ENCODE assay signal across 8 cellular contexts in the genomic region with DNA sequence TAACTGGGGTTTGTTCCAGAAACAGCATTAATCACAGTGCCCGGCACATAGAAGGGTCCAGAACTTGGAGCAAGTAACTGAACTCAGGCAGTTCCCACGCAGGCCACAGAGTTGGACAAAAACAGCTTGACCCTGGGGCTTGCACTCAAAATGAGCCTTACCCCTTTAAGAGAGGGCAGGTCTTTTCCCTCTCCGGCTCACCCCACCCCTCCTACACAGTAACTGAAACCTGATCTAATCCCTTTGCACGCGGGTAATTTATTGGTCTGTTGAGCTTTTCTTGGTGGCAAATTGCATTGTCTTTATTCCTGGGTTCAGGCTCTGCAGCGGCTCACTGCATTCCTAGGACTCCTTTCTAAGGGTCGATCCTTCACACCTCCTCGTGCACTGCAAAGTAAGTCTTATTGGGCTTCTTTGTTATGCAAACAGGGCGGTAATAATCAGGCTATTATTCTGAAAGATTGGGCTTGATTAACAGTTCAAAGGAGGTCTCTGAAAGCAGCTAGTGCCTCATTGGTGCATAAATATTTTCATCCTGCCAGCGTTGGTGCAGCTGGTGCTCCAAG.
DNase-seq lines count a peak whose midpoint lies in the region; ATAC-seq, FAIRE-seq and TF ChIP-seq lines count a peak whose summit lies in the region.
"Not testable (repeated sequence)": the region's sequence is repeated elsewhere in the genome, so short reads cannot be mapped to it uniquely, and the experiment has no call there.

No MANE protein-coding gene starts in this region.

- H2BK20ac ChIP-seq in H1 (ENCODE audit: low read length), result not testable (repeated sequence)

- H3K23ac ChIP-seq in H1 (ENCODE audit: insufficient read length), result not testable (repeated sequence)

- TF ChIP-seq EP300 in H1 (IDR thresholded peaks at IDR 0.05; ENCODE audit: borderline replicate concordance in 1 of 2, low read depth in 2 of 2, low read length in 2 of 2), result peak in 1 of 2 experiments; percentile 65; a peak in 1 of 3 replicates

- peak; percentile 100 for FAIRE-seq in H1 (lab: Jason Lieb, UNC)

- not testable (repeated sequence) for H4K91ac ChIP-seq in H1 (replicated peaks; ENCODE audit: insufficient read length, low read length)

- H2BK120ac ChIP-seq in H1 (replicated peaks; ENCODE audit: low read depth, low read length), result not testable (repeated sequence)

- H3K9me3 ChIP-seq in HEK293 (ENCODE audit: control insufficient read depth, insufficient read depth, low read depth, low read length); H1 (ENCODE audit: insufficient read depth in 2 of 2, low read depth in 1 of 2, low read length in 1 of 2); hepatocyte (ENCODE audit: low read depth): not testable (repeated sequence)

- 0 out of 2 replicates have a peak overlapping the region, but pooled peaks have one; percentile 84 for H2BK5ac ChIP-seq in H1 (ENCODE audit: low read depth, low read length)

- WGBS in H1 (ENCODE audit: extremely low coverage in 1 of 2, insufficient coverage in 1 of 2, insufficient read length in 1 of 2, insufficient replicate concordance in 2 of 2, low coverage in 1 of 2, low lambda C conversion rate in 2 of 2, missing lambda C conversion rate in 1 of 2), 2 experiments, result 8% methylated on average over 7 of the region's 10 CpGs; no CpG with 5 or more reads in 1 of the 2 experiments
- WGBS in hepatocyte (ENCODE audit: low lambda C conversion rate, missing lambda C conversion rate), result 5% methylated on average over 7 of the region's 10 CpGs

- H3K36me3 ChIP-seq in HEK293 (ENCODE audit: control insufficient read depth in 2 of 2, insufficient read depth in 1 of 2, low read length in 2 of 2); H1 (ENCODE audit: control insufficient read depth in 2 of 4, insufficient read depth in 4 of 4, low read length in 3 of 4); hepatocyte (replicated peaks; ENCODE audit: insufficient read depth, low read depth): not testable (repeated sequence)

- H2BK15ac ChIP-seq in H1 (ENCODE audit: low read length), result not testable (repeated sequence)

- not testable (repeated sequence) for TF ChIP-seq CTCF in HEK293 (tag by site-specific recombination; IDR thresholded peaks at IDR 0.05); H1 (IDR thresholded peaks at IDR 0.05; ENCODE audit: control extremely low read depth in 1 of 3, insufficient read depth in 1 of 3, low read depth in 1 of 3, low read length in 3 of 3); hepatocyte (IDR thresholded peaks at IDR 0.05; ENCODE audit: poor library complexity); nephron (IDR thresholded peaks at IDR 0.05; ENCODE audit: unreplicated experiment in 3 of 3)

- H2BK12ac ChIP-seq in H1 (ENCODE audit: low read depth, low read length), result not testable (repeated sequence)

- CTCF ChIA-PET in HEK293 (lab: Yijun Ruan, JAX); H1 (lab: Charles Lee; ENCODE audit: partially characterized antibody): not testable (repeated sequence)

- H4K5ac ChIP-seq in H1 (ENCODE audit: insufficient read length, low read depth, low read length), result not testable (repeated sequence)

- H3K23me2 ChIP-seq in H1 (ENCODE audit: low read depth, low read length), result not testable (repeated sequence)

- not testable (repeated sequence) for H3K36me3 Mint-ChIP-seq in nephron (ENCODE audit: low read depth); stimulated activated naive B cell treated with anti-CD40 and anti-IgM and Interleukin-4, amounts not matched to agents 10 μg/mL and 1 μg/mL and 100 μg/mL, for 72 hours

- H3K27me3 Mint-ChIP-seq in nephron (ENCODE audit: low read depth), result not testable (repeated sequence)
- H3K27me3 Mint-ChIP-seq in stimulated activated naive B cell treated with anti-CD40 and anti-IgM and Interleukin-4, amounts not matched to agents 10 μg/mL and 1 μg/mL and 100 μg/mL, for 72 hours, result peaks cover 4 to 37% of the 10 kb centered on the region in 2 donors

- H3K27ac ChIP-seq in HEK293 (ENCODE audit: extremely low read depth, low read depth, low read length); hepatocyte: not testable (repeated sequence)
- peak overlapping the region; percentile 63; the same call in 1 of the 2 replicates for H3K27ac ChIP-seq in H1 (ENCODE audit: low read depth, low read length)

- not testable (repeated sequence) for H3K4ac ChIP-seq in H1 (replicated peaks; ENCODE audit: insufficient read length, low read depth, low read length)

- not testable (repeated sequence) for H4K20me1 ChIP-seq in H1 (replicated peaks in 1 of 2; ENCODE audit: control insufficient read depth in 1 of 2, insufficient read depth in 2 of 2, low read length in 2 of 2); hepatocyte (ENCODE audit: insufficient read depth, poor library complexity, severe bottlenecking)

- H3K4me1 ChIP-seq in HEK293 (ENCODE audit: control insufficient read depth, insufficient read depth, low read length); H1 (replicated peaks in 1 of 4; ENCODE audit: control insufficient read depth in 3 of 4, insufficient read depth in 4 of 4, low read length in 3 of 4); hepatocyte (ENCODE audit: insufficient read depth): not testable (repeated sequence)

- POLR2A ChIA-PET in HEK293 (lab: Yijun Ruan, JAX); H1 (lab: Charles Lee; ENCODE audit: partially characterized antibody): not testable (repeated sequence)

- not testable (repeated sequence) for H3K9me2 ChIP-seq in hepatocyte (replicated peaks; ENCODE audit: insufficient read depth)

- not testable (repeated sequence) for H3K9ac ChIP-seq in H1 (replicated peaks in 1 of 4; ENCODE audit: extremely low read depth in 1 of 4, low read depth in 3 of 4, low read length in 3 of 4)

- H3K79me1 ChIP-seq in H1 (ENCODE audit: low read depth, low read length), result not testable (repeated sequence)

- H3K9me3 Mint-ChIP-seq in nephron; stimulated activated naive B cell treated with anti-CD40 and anti-IgM and Interleukin-4, amounts not matched to agents 10 μg/mL and 1 μg/mL and 100 μg/mL, for 72 hours: not testable (repeated sequence)

- not testable (repeated sequence) for H2AFZ ChIP-seq in H1 (ENCODE audit: low read length)
- H2AFZ ChIP-seq in hepatocyte, result peak overlapping the region; percentile 45

- TF ChIP-seq RAD21 in H1 (IDR thresholded peaks at IDR 0.05 in 1 of 2, conservative IDR thresholded peaks at IDR 0.05 in 1 of 2; ENCODE audit: low read depth in 2 of 2, low read length in 2 of 2), result not testable (repeated sequence)

- H3K27ac Mint-ChIP-seq in nephron, result peak overlapping the region; percentile 64 to 91 (median 68)
- not testable (repeated sequence) for H3K27ac Mint-ChIP-seq in stimulated activated naive B cell treated with anti-CD40 and anti-IgM and Interleukin-4, amounts not matched to agents 10 μg/mL and 1 μg/mL and 100 μg/mL, for 72 hours

- H3K4me2 ChIP-seq in H1 (ENCODE audit: insufficient read depth in 1 of 2, low read depth in 2 of 2, low read length in 2 of 2) (peak overlapping the region; percentile 13 to 34; a peak in 2 of 4 replicates), hepatocyte (peak overlapping the region; percentile 73)

- H4K8ac ChIP-seq in H1 (ENCODE audit: extremely low read depth, insufficient read depth, low read length), result not testable (repeated sequence)

- peak; percentile 0 for DNase-seq in COLO829 (ENCODE audit: low spot score)
- peak; percentile 50 for DNase-seq in NCI-H1694 treated with DMSO at 0.1 percent for 48 hours (lab: John Stamatoyannopoulos, UW)
- DNase-seq in SW480 (ENCODE audit: low spot score), result peak; percentile 8
- DNase-seq in H1 (ENCODE audit: low read depth in 1 of 2, low spot score in 2 of 2), result peak; percentile 54 to 79
- DNase-seq in hepatocyte (ENCODE audit: low spot score), result peak; percentile 3
- not testable (repeated sequence) for DNase-seq in stimulated activated naive B cell treated with anti-CD40 and anti-IgM and Interleukin-4, amounts not matched to agents 10 μg/mL and 1 μg/mL and 100 μg/mL, for 72 hours

- H3K18ac ChIP-seq in H1 (ENCODE audit: extremely low read depth, low read length), result not testable (repeated sequence)

- not testable (repeated sequence) for H2AK5ac ChIP-seq in H1 (ENCODE audit: low read depth, low read length)

- not testable (repeated sequence) for H3K27me3 ChIP-seq in H1 (replicated peaks in 1 of 4; ENCODE audit: control insufficient read depth in 3 of 4, extremely low read depth in 1 of 4, insufficient read depth in 3 of 4, low read length in 3 of 4); hepatocyte

- H3K14ac ChIP-seq in H1 (ENCODE audit: insufficient read length), result not testable (repeated sequence)

- peak; percentile 68 to 69 for ATAC-seq in stimulated activated naive B cell treated with anti-CD40 and anti-IgM and Interleukin-4, amounts not matched to agents 10 μg/mL and 1 μg/mL and 100 μg/mL, for 72 hours (replicated peaks)

- not testable (repeated sequence) for TF ChIP-seq POLR2A in H1 (IDR thresholded peaks at IDR 0.05; ENCODE audit: control extremely low read depth in 1 of 2, low read depth in 2 of 2, low read length in 2 of 2)

- peak overlapping the region; percentile 74 to 83 (median 82) for H3K4me3 Mint-ChIP-seq in nephron
- peak overlapping the region in 1 of 2 donors; percentile 41 for H3K4me3 Mint-ChIP-seq in stimulated activated naive B cell treated with anti-CD40 and anti-IgM and Interleukin-4, amounts not matched to agents 10 μg/mL and 1 μg/mL and 100 μg/mL, for 72 hours

- H3K56ac ChIP-seq in H1 (replicated peaks; ENCODE audit: insufficient read length, low read depth, low read length), result not testable (repeated sequence)

- peak overlapping the region; percentile 20 for H3K4me3 ChIP-seq in HEK293 (ENCODE audit: low read depth, low read length)
- H3K4me3 ChIP-seq in H1 (ENCODE audit: extremely low read depth in 1 of 4, insufficient read depth in 2 of 4, low read depth in 3 of 4, low read length in 4 of 4); hepatocyte: not testable (repeated sequence)

- H3K4me1 Mint-ChIP-seq in nephron, result peaks cover 23% of the 10 kb centered on the region
- H3K4me1 Mint-ChIP-seq in stimulated activated naive B cell treated with anti-CD40 and anti-IgM and Interleukin-4, amounts not matched to agents 10 μg/mL and 1 μg/mL and 100 μg/mL, for 72 hours, result not testable (repeated sequence)

- H3K79me2 ChIP-seq in H1 (ENCODE audit: control insufficient read depth in 1 of 2, insufficient read depth in 2 of 2, low read length in 2 of 2); hepatocyte: not testable (repeated sequence)

TF ChIP-seq in HEK293, 187 proteins besides CTCF, POLR2A, EP300 and RAD21 (continues in another document):
- peak; percentile 32; the same call in 1 of the 2 replicates for TF ChIP-seq ZNF366 (tag by site-specific recombination; conservative IDR thresholded peaks at IDR 0.05)

TF ChIP-seq in H1, 55 proteins besides CTCF, POLR2A, EP300 and RAD21 (continues in another document):
- peak; percentile 53; the same call in 1 of the 2 replicates for TF ChIP-seq SP1 (IDR thresholded peaks at IDR 0.05; ENCODE audit: low read depth, low read length)
- peak; percentile 91 for TF ChIP-seq NANOG (IDR thresholded peaks at IDR 0.05; ENCODE audit: insufficient read depth, low read depth, low read length, poor library complexity, severe bottlenecking)
